Comparison of ENCODE assay signal across 1 cellular context in the genomic region with DNA sequence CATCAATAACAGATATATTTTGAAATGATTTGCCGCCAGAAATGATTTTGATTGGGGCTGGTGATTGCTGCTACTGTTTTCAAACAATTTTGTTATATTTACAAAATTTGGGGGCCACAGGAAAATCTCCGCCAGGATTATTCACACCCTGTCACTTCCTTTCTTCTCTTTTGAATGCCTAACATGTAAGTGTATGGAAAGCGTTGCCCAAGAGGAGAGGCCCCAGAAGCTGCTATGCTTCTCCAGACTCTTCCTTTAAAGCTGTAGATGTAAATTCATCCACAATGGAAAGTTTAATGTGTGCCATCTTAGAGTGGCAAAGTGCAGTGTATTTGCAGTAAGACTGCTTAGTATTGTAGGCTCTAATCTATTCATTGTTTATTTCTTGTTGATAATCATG.
TF ChIP-seq lines count a peak whose summit lies in the region.

No MANE protein-coding gene starts in this region.

TF ChIP-seq in HCT116, 20 proteins besides CTCF, POLR2A, EP300 and RAD21 (continued from another document):
- TF ChIP-seq, protein P1, sequence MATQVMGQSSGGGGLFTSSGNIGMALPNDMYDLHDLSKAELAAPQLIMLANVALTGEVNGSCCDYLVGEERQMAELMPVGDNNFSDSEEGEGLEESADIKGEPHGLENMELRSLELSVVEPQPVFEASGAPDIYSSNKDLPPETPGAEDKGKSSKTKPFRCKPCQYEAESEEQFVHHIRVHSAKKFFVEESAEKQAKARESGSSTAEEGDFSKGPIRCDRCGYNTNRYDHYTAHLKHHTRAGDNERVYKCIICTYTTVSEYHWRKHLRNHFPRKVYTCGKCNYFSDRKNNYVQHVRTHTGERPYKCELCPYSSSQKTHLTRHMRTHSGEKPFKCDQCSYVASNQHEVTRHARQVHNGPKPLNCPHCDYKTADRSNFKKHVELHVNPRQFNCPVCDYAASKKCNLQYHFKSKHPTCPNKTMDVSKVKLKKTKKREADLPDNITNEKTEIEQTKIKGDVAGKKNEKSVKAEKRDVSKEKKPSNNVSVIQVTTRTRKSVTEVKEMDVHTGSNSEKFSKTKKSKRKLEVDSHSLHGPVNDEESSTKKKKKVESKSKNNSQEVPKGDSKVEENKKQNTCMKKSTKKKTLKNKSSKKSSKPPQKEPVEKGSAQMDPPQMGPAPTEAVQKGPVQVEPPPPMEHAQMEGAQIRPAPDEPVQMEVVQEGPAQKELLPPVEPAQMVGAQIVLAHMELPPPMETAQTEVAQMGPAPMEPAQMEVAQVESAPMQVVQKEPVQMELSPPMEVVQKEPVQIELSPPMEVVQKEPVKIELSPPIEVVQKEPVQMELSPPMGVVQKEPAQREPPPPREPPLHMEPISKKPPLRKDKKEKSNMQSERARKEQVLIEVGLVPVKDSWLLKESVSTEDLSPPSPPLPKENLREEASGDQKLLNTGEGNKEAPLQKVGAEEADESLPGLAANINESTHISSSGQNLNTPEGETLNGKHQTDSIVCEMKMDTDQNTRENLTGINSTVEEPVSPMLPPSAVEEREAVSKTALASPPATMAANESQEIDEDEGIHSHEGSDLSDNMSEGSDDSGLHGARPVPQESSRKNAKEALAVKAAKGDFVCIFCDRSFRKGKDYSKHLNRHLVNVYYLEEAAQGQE (IDR thresholded peaks at IDR 0.05; ENCODE audit: low read depth), result no peak
- TF ChIP-seq SIN3A (IDR thresholded peaks at IDR 0.05; ENCODE audit: low read depth), result no peak
TF ChIP-seq in HCT116: peak in this region for 0.
